In genomic region chr2:27823135-27823534, GRCh38 we compare ENCODE assay signal across 18 cellular contexts. TPM values are rescaled to one million over a fixed set of nuclear protein-coding genes. Genes with fewer than 3 reads are reported as not detected.
DNase-seq lines count a peak whose midpoint lies in the region; ATAC-seq and TF ChIP-seq lines count a peak whose summit lies in the region.
"Had no signal": no experiment of that assay in that cellular context is flagged by ENCODE, and none has a peak within 500 bp of the region (broad histone marks: within the 10 kb centered on the region; RNA-seq: fewer than 3 reads in every experiment).

No MANE protein-coding gene starts in this region.

- H3K27me3 Mint-ChIP-seq in Caco-2 (ENCODE audit: insufficient read depth, unreplicated experiment), result no peaks in the 10 kb centered on the region

- POLR2A ChIA-PET in Caco-2 (lab: Charles Lee), result no interaction called here

- CTCF ChIA-PET in Caco-2 (lab: Charles Lee), result no interaction called here

- DNase-seq in Caco-2 (no peak), dorsolateral prefrontal cortex (no peak), left ventricle myocardium superior (no peak), SHP77 (lab: John Stamatoyannopoulos, UW) (no peak), COLO668 (lab: John Stamatoyannopoulos, UW; ENCODE audit: unreplicated experiment) (no peak), NCI-H1436 (lab: John Stamatoyannopoulos, UW) (no peak)
- DNase-seq: EL, HFFc6, KBM-7, NCI-H1436 treated with DMSO at 0.1 percent for 48 hours, NCI-H2081, NCI-H524 treated with DMSO at 0.1 percent for 48 hours, Peyer's patch, SHP77 treated with DMSO at 0.1 percent for 48 hours had no signal

- no peak overlapping the region for H3K4me3 ChIP-seq in Caco-2 (ENCODE audit: low read depth, low read length)
- peak overlapping the region in 6 of 59 donors; percentile 6 to 25 (median 18) for H3K4me3 ChIP-seq in dorsolateral prefrontal cortex
- peak overlapping the region; percentile 44 to 54 (median 51) for H3K4me3 ChIP-seq in skeletal muscle tissue (ENCODE audit: low read length in 3 of 3)
- H3K4me3 ChIP-seq: A549, Peyer's patch had no signal

- H3K36me3 ChIP-seq in Caco-2 (ENCODE audit: control insufficient read depth, insufficient read depth, low read length), result no peaks in the 10 kb centered on the region
- no peaks in the 10 kb centered on the region for H3K36me3 ChIP-seq in skeletal muscle tissue (ENCODE audit: control insufficient read depth in 3 of 3, insufficient read depth in 3 of 3, low read length in 3 of 3)
- H3K36me3 ChIP-seq: Peyer's patch had no signal

- H3K4me3 Mint-ChIP-seq in Caco-2 (ENCODE audit: unreplicated experiment), result no peak overlapping the region
- H3K4me3 Mint-ChIP-seq: CD14-positive monocyte, HFFc6 had no signal

- H3K27me3 ChIP-seq in Caco-2 (replicated peaks; ENCODE audit: control insufficient read depth, insufficient read depth, low read length), result no peaks in the 10 kb centered on the region
- H3K27me3 ChIP-seq in dorsolateral prefrontal cortex, result no peaks in the 10 kb centered on the region
- no peaks in the 10 kb centered on the region for H3K27me3 ChIP-seq in skeletal muscle tissue (ENCODE audit: control insufficient read depth in 3 of 3, insufficient read depth in 3 of 3, low read length in 3 of 3)
- H3K27me3 ChIP-seq: Peyer's patch had no signal

- no peaks in the 10 kb centered on the region for H3K4me1 ChIP-seq in Caco-2
- H3K4me1 ChIP-seq in skeletal muscle tissue (ENCODE audit: control insufficient read depth in 3 of 3, insufficient read depth in 3 of 3, low read length in 3 of 3), result peaks cover 6 to 20% (median 9%) of the 10 kb centered on the region in 3 donors
- H3K4me1 ChIP-seq: A549, Peyer's patch had no signal

- H3K36me3 Mint-ChIP-seq in Caco-2 (ENCODE audit: insufficient read depth, unreplicated experiment), result peaks cover 5% of the 10 kb centered on the region

- H3K27ac Mint-ChIP-seq in Caco-2 (ENCODE audit: unreplicated experiment), result peak overlapping the region; percentile 25
- H3K27ac Mint-ChIP-seq: HFFc6 had no signal

- peaks cover 22% of the 10 kb centered on the region for H3K9me3 Mint-ChIP-seq in Caco-2 (ENCODE audit: unreplicated experiment)

- peak overlapping the region in 2 of 3 donors; percentile 18 to 72 for H3K9ac ChIP-seq in skeletal muscle tissue (ENCODE audit: low read depth in 1 of 3, low read length in 3 of 3)

- no peak for TF ChIP-seq CTCF in Caco-2 (IDR thresholded peaks at IDR 0.05; ENCODE audit: insufficient read depth in 1 of 2, low read depth in 1 of 2, low read length in 1 of 2, severe bottlenecking in 1 of 2, unreplicated experiment in 1 of 2)
- TF ChIP-seq CTCF in dorsolateral prefrontal cortex (IDR thresholded peaks at IDR 0.05 in 54 of 56, conservative IDR thresholded peaks at IDR 0.05 in 2 of 56; ENCODE audit: low read depth in 1 of 56, partially characterized antibody in 56 of 56), result no peak

- peak overlapping the region in 47 of 59 donors; percentile 7 to 81 (median 61) for H3K27ac ChIP-seq in dorsolateral prefrontal cortex
- peak overlapping the region; percentile 46 for H3K27ac ChIP-seq in skeletal muscle tissue (ENCODE audit: low read depth, low read length)
- H3K27ac ChIP-seq: A549, Peyer's patch had no signal

- intact Hi-C loops in Caco-2 (cut with micrococcal nuclease; ENCODE audit: unreplicated experiment), result no loop called here
- intact Hi-C loops in dorsolateral prefrontal cortex (cut with DNase I), result no loop called here
- intact Hi-C loops in left ventricle myocardium superior (cut with micrococcal nuclease), result no loop called here

- no TSS peak for BruUV-seq in Caco-2 (replicated peaks; lab: Mats Ljungman, UMichigan)

- H3K4me1 Mint-ChIP-seq in Caco-2 (ENCODE audit: low read depth, unreplicated experiment), result peaks cover 5% of the 10 kb centered on the region

- 0 out of 2 replicates have a peak, but pooled peaks cover 6% of the 10 kb centered on the region for H3K9me3 ChIP-seq in Caco-2
- H3K9me3 ChIP-seq in skeletal muscle tissue (ENCODE audit: control insufficient read depth in 3 of 3, low read length in 3 of 3), result no peaks in the 10 kb centered on the region
- H3K9me3 ChIP-seq: Peyer's patch had no signal

- ATAC-seq in left ventricle myocardium superior (peak; percentile 86), HG03159 (IDR thresholded peaks at IDR 0.05; ENCODE audit: unreplicated experiment) (no peak)
- ATAC-seq: A549 had no signal

RNA-seq across cellular contexts. Expression of gene MRPL33, which starts 51.6 kb away (rescaled TPM):
- 84.9 and 89.5 TPM in 2 replicates for total RNA-seq in Caco-2 (2022)
- total RNA-seq in dorsolateral prefrontal cortex, result 100 to 1,000 TPM in 5 of 120 experiments, 10 to 100 TPM in 115; 40.3 to 106 (median 70.5) TPM
- 367 TPM for total RNA-seq in left ventricle myocardium superior
- 121 TPM for total RNA-seq in skeletal muscle tissue
